Comparison of ENCODE assay signal across 15 cellular contexts in genomic region chr10:123991622-123992570, GRCh38.
DNase-seq lines count a peak whose midpoint lies in the region; ATAC-seq, FAIRE-seq and TF ChIP-seq lines count a peak whose summit lies in the region.
"Had no signal": no experiment of that assay in that cellular context is flagged by ENCODE, and none has a peak within 500 bp of the region (broad histone marks: within the 10 kb centered on the region; RNA-seq: fewer than 3 reads in every experiment).

No MANE protein-coding gene starts in this region.

- ATAC-seq in right lobe of liver (peak in 1 of 4 donors; percentile 28), HepG2 (no peak), GM19397 (IDR thresholded peaks at IDR 0.05; ENCODE audit: unreplicated experiment) (no peak), HG03469 (IDR thresholded peaks at IDR 0.05; ENCODE audit: unreplicated experiment) (no peak)
- ATAC-seq: mucosa of descending colon had no signal

- H2AFZ ChIP-seq in HepG2 (ENCODE audit: low read length) (no peak overlapping the region), endothelial cell of umbilical vein (ENCODE audit: low read depth, low read length) (no peak overlapping the region)

- H3K9me3 ChIP-seq in right lobe of liver (no peaks in the 10 kb centered on the region), HepG2 (ENCODE audit: low read length) (no peaks in the 10 kb centered on the region), endothelial cell of umbilical vein (replicated peaks; ENCODE audit: control insufficient read depth, insufficient read depth, low read length) (no peaks in the 10 kb centered on the region)
- H3K9me3 ChIP-seq: mucosa of descending colon had no signal

- H3K9ac ChIP-seq in HepG2 (ENCODE audit: insufficient read depth, low read depth, low read length): no peak overlapping the region
- no peak overlapping the region for H3K9ac ChIP-seq in endothelial cell of umbilical vein (replicated peaks; ENCODE audit: extremely low read depth, insufficient read depth, low read length)

- H3K27ac ChIP-seq in right lobe of liver (no peak overlapping the region), HepG2 (ENCODE audit: extremely low read length, insufficient read depth, low read length) (no peak overlapping the region), endothelial cell of umbilical vein (ENCODE audit: insufficient read depth, low read depth, low read length) (no peak overlapping the region)

- H3K27me3 ChIP-seq in right lobe of liver: peaks cover 0 to 11% of the 10 kb centered on the region in 2 donors
- H3K27me3 ChIP-seq in HepG2 (ENCODE audit: control insufficient read depth in 1 of 2, insufficient read depth in 2 of 2, low read length in 2 of 2): peaks cover 3 to 9% of the 10 kb centered on the region in 2 experiments; a peak in 3 of 5 replicates
- peaks cover 19 to 24% of the 10 kb centered on the region in 2 experiments for H3K27me3 ChIP-seq in endothelial cell of umbilical vein (ENCODE audit: control insufficient read depth in 2 of 2, insufficient read depth in 2 of 2, low read length in 2 of 2)

- H3K9me1 ChIP-seq in endothelial cell of umbilical vein (replicated peaks; ENCODE audit: control insufficient read depth, extremely low read depth, insufficient read depth, low read length): no peaks in the 10 kb centered on the region

- no peaks in the 10 kb centered on the region for H4K20me1 ChIP-seq in HepG2 (ENCODE audit: insufficient read depth, low read length)
- H4K20me1 ChIP-seq in endothelial cell of umbilical vein (replicated peaks; ENCODE audit: control insufficient read depth, extremely low read depth, insufficient read depth, low read length): no peaks in the 10 kb centered on the region

- CTCF ChIA-PET in HepG2 (lab: Yijun Ruan, JAX; ENCODE audit: low intra/inter-chr PET ratio, low total read pairs): no interaction called here
- CTCF ChIA-PET in endothelial cell of umbilical vein (lab: Charles Lee): interaction anchor here (7.6 kb wide), 1 partner anchor 395 kb away, joined by 691 read pairs; no protein-coding TSS in a partner anchor

- peak in 2 of 3 donors; percentile 57 to 61 for DNase-seq in right lobe of liver
- no peak for DNase-seq in HepG2 (ENCODE audit: low spot score)
- DNase-seq in endothelial cell of umbilical vein (ENCODE audit: low read depth, low spot score): no peak
- DNase-seq in mucosa of gallbladder (ENCODE audit: low spot score): peak; percentile 10
- DNase-seq in SW 1271 (lab: John Stamatoyannopoulos, UW): no peak
- no peak for DNase-seq in activated CD4-positive, alpha-beta T cell treated with anti-CD3 and anti-CD28 coated beads for 48 hours
- DNase-seq: activated CD4-positive, alpha-beta T cell treated with anti-CD3 and anti-CD28 coated beads, Interleukin-2, amount 10 ng/mL, durations not matched to agents 24 days and 14 days; activated effector memory CD4-positive, alpha-beta T cell treated with Interleukin-2 at 50 U/mL for 16 hours; hypothalamus; mucosa of descending colon; T-helper 2 cell had no signal

- H3K4me3 ChIP-seq in right lobe of liver (no peak overlapping the region), HepG2 (replicated peaks in 1 of 3; ENCODE audit: insufficient read depth in 1 of 3, low read depth in 2 of 3, low read length in 3 of 3) (no peak overlapping the region), endothelial cell of umbilical vein (replicated peaks in 1 of 3; ENCODE audit: insufficient read depth in 1 of 3, low read depth in 1 of 3, low read length in 3 of 3) (no peak overlapping the region)
- H3K4me3 ChIP-seq: mucosa of descending colon had no signal

- WGBS in right lobe of liver (ENCODE audit: insufficient coverage, low coverage, low lambda C conversion rate, missing lambda C conversion rate): 27% methylated on average over 21 of the region's 90 CpGs
- WGBS in HepG2 (ENCODE audit: low lambda C conversion rate): 85% methylated on average over 75 of the region's 90 CpGs

- H3K36me3 ChIP-seq in right lobe of liver (no peaks in the 10 kb centered on the region), HepG2 (replicated peaks in 1 of 2; ENCODE audit: control insufficient read depth in 1 of 2, insufficient read depth in 2 of 2, low read length in 2 of 2) (no peaks in the 10 kb centered on the region), endothelial cell of umbilical vein (ENCODE audit: control insufficient read depth in 2 of 2, extremely low read depth in 1 of 2, insufficient read depth in 2 of 2, low read length in 2 of 2) (no peaks in the 10 kb centered on the region)

- no peak for TF ChIP-seq RAD21 in HepG2 (CRISPR knock-in tag; IDR thresholded peaks at IDR 0.05)

- dilution Hi-C loops in endothelial cell of umbilical vein (cut with MboI; ENCODE audit: extremely low pct_ligation_motif_present, low sequenced_read_pairs): no loop called here

- no peaks in the 10 kb centered on the region for H3K79me2 ChIP-seq in HepG2 (ENCODE audit: insufficient read depth, low read length)
- H3K79me2 ChIP-seq in endothelial cell of umbilical vein (ENCODE audit: control insufficient read depth, insufficient read depth, low read length): no peaks in the 10 kb centered on the region

- in situ Hi-C loops in HepG2 (cut with HindIII; ENCODE audit: extremely low pct_ligation_motif_present, low pct_unique_long_range_greater_than_20kb): loop anchor here (25.0 kb wide), 1 partner anchor 270 kb away; no protein-coding TSS in a partner anchor

- no peak for TF ChIP-seq EP300 in HepG2 (IDR thresholded peaks at IDR 0.05; ENCODE audit: low read depth in 2 of 2, low read length in 2 of 2)
- TF ChIP-seq EP300 in HepG2 (CRISPR knock-in tag; IDR thresholded peaks at IDR 0.05; ENCODE audit: borderline replicate concordance): no peak

- TF ChIP-seq CTCF in right lobe of liver (IDR thresholded peaks at IDR 0.05) (no peak), HepG2 (CRISPR knock-in tag; IDR thresholded peaks at IDR 0.05) (no peak), endothelial cell of umbilical vein (IDR thresholded peaks at IDR 0.05; ENCODE audit: extremely low read depth in 1 of 2, insufficient read depth in 1 of 2, low read depth in 1 of 2, low read length in 2 of 2) (no peak)

- POLR2A ChIA-PET in HepG2 (lab: Yijun Ruan, JAX): no interaction called here
- POLR2A ChIA-PET in endothelial cell of umbilical vein (lab: Charles Lee): no interaction called here

- BruUV-seq in HepG2 (replicated peaks; lab: Mats Ljungman, UMichigan) (no TSS peak), endothelial cell of umbilical vein (replicated peaks; lab: Mats Ljungman, UMichigan) (no TSS peak)

- no peak for TF ChIP-seq POLR2A in right lobe of liver (IDR thresholded peaks at IDR 0.05)
- TF ChIP-seq POLR2A in HepG2 (IDR thresholded peaks at IDR 0.05; ENCODE audit: insufficient read depth in 1 of 2, low read depth in 2 of 2, low read length in 2 of 2): no peak
- no peak for TF ChIP-seq POLR2A in endothelial cell of umbilical vein (IDR thresholded peaks at IDR 0.05; ENCODE audit: low read depth, low read length)

- FAIRE-seq in HepG2 (lab: Jason Lieb, UNC) (no peak), endothelial cell of umbilical vein (lab: Jason Lieb, UNC) (no peak)
- FAIRE-seq: GM19239, RCC 7860 had no signal

- intact Hi-C loops in right lobe of liver (cut with DNase I): no loop called here
- intact Hi-C loops in HepG2 (cut with micrococcal nuclease; ENCODE audit: unreplicated experiment): loop anchor here (10.0 kb wide), 2 partner anchors 163 to 263 kb away; no protein-coding TSS in a partner anchor
- intact Hi-C loops in endothelial cell of umbilical vein (cut with micrococcal nuclease): no loop called here

- H3K4me2 ChIP-seq in HepG2 (ENCODE audit: low read depth, low read length) (no peak overlapping the region), endothelial cell of umbilical vein (ENCODE audit: insufficient read depth, low read length) (no peak overlapping the region)

- H3K4me1 ChIP-seq in right lobe of liver (peaks cover 0 to 13% (median 0%) of the 10 kb centered on the region in 4 donors), HepG2 (ENCODE audit: insufficient read depth, low read length) (peaks cover 29% of the 10 kb centered on the region), endothelial cell of umbilical vein (ENCODE audit: control insufficient read depth, extremely low read depth, insufficient read depth, low read length) (no peaks in the 10 kb centered on the region)

TF ChIP-seq in HepG2, 621 proteins besides CTCF, POLR2A, EP300 and RAD21 (continues in another document):
- no peak for TF ChIP-seq FOXK2 (IDR thresholded peaks at IDR 0.05)
- no peak for TF ChIP-seq ZNF224 (CRISPR knock-in tag; IDR thresholded peaks at IDR 0.05)

TF ChIP-seq in endothelial cell of umbilical vein, 7 proteins besides CTCF, POLR2A, EP300 and RAD21:
- TF ChIP-seq POLR2AphosphoS5 (IDR thresholded peaks at IDR 0.05; ENCODE audit: insufficient read depth, low read depth, low read length): no peak
- TF ChIP-seq GATA2 (IDR thresholded peaks at IDR 0.05; ENCODE audit: insufficient read depth, insufficient read length, low read depth, low read length): no peak
- TF ChIP-seq EZH2 (IDR thresholded peaks at IDR 0.05; ENCODE audit: borderline replicate concordance, low read depth, low read length, severe bottlenecking): peak; percentile 94
- TF ChIP-seq JUN (IDR thresholded peaks at IDR 0.05; ENCODE audit: borderline replicate concordance, insufficient read depth, insufficient read length, low read depth): no peak
- no peak for TF ChIP-seq MYC (IDR thresholded peaks at IDR 0.05; ENCODE audit: low read depth, low read length)

Comparison
In these comparisons a context has a peak if more than half of its experiments do, and no peak if none do; other contexts are left out.
1. DNase-seq: peak in right lobe of liver (2 of 3) and mucosa of gallbladder (single experiment); none in HepG2 (single experiment), endothelial cell of umbilical vein (single experiment), SW 1271 (0 of 2) and activated CD4-positive, alpha-beta T cell treated with anti-CD3 and anti-CD28 coated beads for 48 hours (single experiment).